Comparison of ENCODE assay signal across 8 cellular contexts in genomic region chr7:151083824-151084160, GRCh38. TPM values are rescaled to one million over a fixed set of nuclear protein-coding genes. Genes with fewer than 3 reads are reported as not detected.
DNase-seq lines count a peak whose midpoint lies in the region; ATAC-seq and TF ChIP-seq lines count a peak whose summit lies in the region.

No MANE protein-coding gene starts in this region.

- no peak for TF ChIP-seq CTCF in astrocyte of the cerebellum (IDR thresholded peaks at IDR 0.05; ENCODE audit: low read depth, low read length, missing control alignments)
- TF ChIP-seq CTCF in liver (IDR thresholded peaks at IDR 0.05; ENCODE audit: low read depth, low read length, missing input control) = no peak
- TF ChIP-seq CTCF in thoracic aorta (IDR thresholded peaks at IDR 0.05) = no peak

- WGBS in liver = 31% methylated on average over 3 of the region's 3 CpGs

- peak overlapping the region; percentile 85 to 94 for H3K27ac ChIP-seq in liver (ENCODE audit: low read depth in 1 of 2, low read length in 2 of 2)
- H3K27ac ChIP-seq in thoracic aorta = peak overlapping the region in 1 of 2 donors; percentile 99

- H3K9ac ChIP-seq in liver (ENCODE audit: low read depth in 1 of 2, low read length in 2 of 2) = no peak overlapping the region

- peaks cover 39% of the 10 kb centered on the region for H3K4me1 Mint-ChIP-seq in activated T-cell treated with anti-CD3 and anti-CD28 coated beads, Interleukin-2, amount 50 U/mL, for 4 hours (ENCODE audit: low read depth)

- no peaks in the 10 kb centered on the region for H3K27me3 ChIP-seq in liver (ENCODE audit: control insufficient read depth in 4 of 4, insufficient read depth in 4 of 4, low read length in 3 of 4)
- H3K27me3 ChIP-seq in thoracic aorta (replicated peaks; ENCODE audit: insufficient read depth) = no peaks in the 10 kb centered on the region

- no peak for ATAC-seq in activated T-cell treated with anti-CD3 and anti-CD28 coated beads, Interleukin-2, amount 50 U/mL, for 4 hours
- no peak for ATAC-seq in thoracic aorta (ENCODE audit: insufficient number of reproducible peaks, low FRiP score, low read depth)

- no peak for TF ChIP-seq RAD21 in liver (IDR thresholded peaks at IDR 0.05)

- no peaks in the 10 kb centered on the region for H3K9me3 Mint-ChIP-seq in activated T-cell treated with anti-CD3 and anti-CD28 coated beads, Interleukin-2, amount 50 U/mL, for 4 hours

- in situ Hi-C loops in astrocyte of the cerebellum (cut with HindIII; ENCODE audit: low sequenced_read_pairs) = no loop called here

- peak overlapping the region; percentile 93 for H3K4me3 ChIP-seq in astrocyte of the cerebellum (ENCODE audit: low read depth, low read length)
- peak overlapping the region in 2 of 3 donors; percentile 76 to 98 for H3K4me3 ChIP-seq in liver (ENCODE audit: low read depth in 1 of 3, low read length in 3 of 3)
- H3K4me3 ChIP-seq in thoracic aorta = peak overlapping the region; percentile 98

- peak overlapping the region; percentile 74 for H3K4me3 Mint-ChIP-seq in activated T-cell treated with anti-CD3 and anti-CD28 coated beads, Interleukin-2, amount 50 U/mL, for 4 hours

- H3K4me1 ChIP-seq in liver (ENCODE audit: control insufficient read depth in 4 of 4, insufficient read depth in 4 of 4, low read length in 3 of 4) (peaks cover 24 to 66% (median 49%) of the 10 kb centered on the region in 4 donors), thoracic aorta (ENCODE audit: control insufficient read depth in 1 of 2, low read depth in 2 of 2) (peaks cover 40 to 63% of the 10 kb centered on the region in 2 donors)

- H3K27me3 Mint-ChIP-seq in activated T-cell treated with anti-CD3 and anti-CD28 coated beads, Interleukin-2, amount 50 U/mL, for 4 hours (ENCODE audit: low read depth) = peaks cover 9% of the 10 kb centered on the region

- H3K36me3 ChIP-seq in liver (ENCODE audit: control insufficient read depth in 4 of 4, insufficient read depth in 3 of 4, low read depth in 1 of 4, low read length in 3 of 4) = peaks cover 0 to 1% (median 0%) of the 10 kb centered on the region in 4 donors
- no peaks in the 10 kb centered on the region for H3K36me3 ChIP-seq in thoracic aorta

- no peak for DNase-seq in activated T-cell treated with anti-CD3 and anti-CD28 coated beads, Interleukin-2, amount 50 U/mL, for 4 hours
- no peak for DNase-seq in activated T-cell treated with anti-CD3 and anti-CD28 coated beads, Interleukin-2, amount 50 U/mL, for 1 hour
- DNase-seq in astrocyte of the cerebellum (ENCODE audit: low read depth) = no peak
- DNase-seq in thoracic aorta (ENCODE audit: low spot score) = no peak
- no peak for DNase-seq in anterior cingulate cortex (lab: John Stamatoyannopoulos, UW)
- DNase-seq in medulla oblongata (ENCODE audit: extremely low spot score) = no peak
- no peak for DNase-seq in NOMO-1 (lab: John Stamatoyannopoulos, UW; ENCODE audit: unreplicated experiment in 2 of 2)

- H3K9me3 ChIP-seq in liver (ENCODE audit: control insufficient read depth in 4 of 4, low read length in 3 of 4) = no peaks in the 10 kb centered on the region
- H3K9me3 ChIP-seq in thoracic aorta = no peaks in the 10 kb centered on the region

- H3K36me3 Mint-ChIP-seq in activated T-cell treated with anti-CD3 and anti-CD28 coated beads, Interleukin-2, amount 50 U/mL, for 4 hours (ENCODE audit: insufficient read depth) = no peaks in the 10 kb centered on the region

TF ChIP-seq in liver, 16 proteins besides CTCF, POLR2A, EP300 and RAD21:
- TF ChIP-seq ATF3 (IDR thresholded peaks at IDR 0.05) = no peak
- TF ChIP-seq MAX (IDR thresholded peaks at IDR 0.05) = no peak
- TF ChIP-seq YY1 (IDR thresholded peaks at IDR 0.05) = no peak
- TF ChIP-seq HNF4G (IDR thresholded peaks at IDR 0.05) = no peak
- no peak for TF ChIP-seq TAF1 (conservative IDR thresholded peaks at IDR 0.05)
- TF ChIP-seq HNF4A (conservative IDR thresholded peaks at IDR 0.05) = no peak
- TF ChIP-seq FOXA1 (IDR thresholded peaks at IDR 0.05) = no peak
- no peak for TF ChIP-seq SP1 (IDR thresholded peaks at IDR 0.05)
- TF ChIP-seq FOXA2 (IDR thresholded peaks at IDR 0.05) = no peak
- no peak for TF ChIP-seq JUND (IDR thresholded peaks at IDR 0.05)
- TF ChIP-seq EGR1 (IDR thresholded peaks at IDR 0.05; ENCODE audit: low read depth in 2 of 2) = no peak
- no peak for TF ChIP-seq ZBTB33 (IDR thresholded peaks at IDR 0.05)
- no peak for TF ChIP-seq RXRA (IDR thresholded peaks at IDR 0.05)
- no peak for TF ChIP-seq REST (IDR thresholded peaks at IDR 0.05)
- no peak for TF ChIP-seq GABPA (IDR thresholded peaks at IDR 0.05 in 1 of 2, conservative IDR thresholded peaks at IDR 0.05 in 1 of 2)
- TF ChIP-seq NR2F2 (IDR thresholded peaks at IDR 0.05) = no peak

RNA-seq across cellular contexts. Expression of gene TMUB1, which starts 0.5 kb away (rescaled TPM):
- 10 to 100 TPM; 70.3 to 85.3 (median 71.8) TPM for total RNA-seq in activated T-cell treated with anti-CD3 and anti-CD28 coated beads, Interleukin-2, amount 50 U/mL, for 4 hours
- total RNA-seq in liver (10 to 100 TPM; 15.1 to 28.9 TPM), thoracic aorta (10 to 100 TPM; 25.7 to 35.2 TPM)
- polyA plus RNA-seq in liver = 10 to 100 TPM; 32.0 to 51.7 TPM

RNA-seq across cellular contexts. Expression of gene AGAP3, which starts 2.5 kb away (rescaled TPM):
- 10 to 100 TPM; 29.7 to 46.3 (median 35.1) TPM for total RNA-seq in activated T-cell treated with anti-CD3 and anti-CD28 coated beads, Interleukin-2, amount 50 U/mL, for 4 hours
- total RNA-seq in liver (10 to 100 TPM in 1 of 2 donors, 1 to 10 TPM in 1; 3.9 to 27.0 TPM), thoracic aorta (10 to 100 TPM; 52.1 to 62.8 TPM)
- polyA plus RNA-seq in liver = 10 to 100 TPM; 10.1 to 25.2 TPM

RNA-seq across cellular contexts. Expression of gene FASTK, which starts 3.2 kb away (rescaled TPM):
- total RNA-seq in activated T-cell treated with anti-CD3 and anti-CD28 coated beads, Interleukin-2, amount 50 U/mL, for 4 hours = 100 to 1,000 TPM in 2 of 3 donors, 10 to 100 TPM in 1; 96.5 to 111 (median 104) TPM
- 10 to 100 TPM; 31.1 to 62.8 TPM for total RNA-seq in liver
- polyA plus RNA-seq in liver = 10 to 100 TPM; 33.9 to 53.4 TPM
- total RNA-seq in thoracic aorta = 100 to 1,000 TPM in 1 of 2 donors, 10 to 100 TPM in 1; 59.0 to 110 TPM

RNA-seq across cellular contexts. Expression of gene SLC4A2, which starts 24.4 kb away (rescaled TPM):
- 100 to 1,000 TPM; 107 to 125 (median 111) TPM for total RNA-seq in activated T-cell treated with anti-CD3 and anti-CD28 coated beads, Interleukin-2, amount 50 U/mL, for 4 hours
- total RNA-seq in liver (10 to 100 TPM; 27.5 to 73.2 TPM), thoracic aorta (100 to 1,000 TPM in 1 of 2 donors, 10 to 100 TPM in 1; 89.1 to 119 TPM)
- polyA plus RNA-seq in liver = 10 to 100 TPM; 72.0 to 98.8 TPM

RNA-seq across cellular contexts. Expression of gene CDK5, which starts 26.1 kb away (rescaled TPM):
- total RNA-seq in activated T-cell treated with anti-CD3 and anti-CD28 coated beads, Interleukin-2, amount 50 U/mL, for 4 hours = 10 to 100 TPM; 14.1 to 15.0 (median 14.3) TPM
- total RNA-seq in liver (1 to 10 TPM; 4.0 to 8.8 TPM), thoracic aorta (1 to 10 TPM; 1.8 to 3.1 TPM)
- polyA plus RNA-seq in liver = 1 to 10 TPM; 6.0 to 9.0 TPM
